ENCODE assay signal across 15 cellular contexts in genomic region chr15:51048308-51048707, GRCh38. TPM values are rescaled to one million over a fixed set of nuclear protein-coding genes. Genes with fewer than 3 reads are reported as not detected.
"Had no signal": no experiment of that assay in that cellular context is flagged by ENCODE, and none has a peak within 500 bp of the region (broad histone marks: within the 10 kb centered on the region; RNA-seq: fewer than 3 reads in every experiment).

No MANE protein-coding gene starts in this region.

- H3K27ac Mint-ChIP-seq: activated CD4-positive, alpha-beta memory T cell treated with anti-CD3 and anti-CD28 coated beads, Interleukin-2, amount 10 ng/mL, durations not matched to agents 7 days and 5 days; activated naive CD8-positive, alpha-beta T cell treated with anti-CD3 and anti-CD28 coated beads for 36 hours; naive thymus-derived CD8-positive, alpha-beta T cell; stimulated activated effector memory CD8-positive, alpha-beta T cell treated with anti-CD3 and anti-CD28 coated beads, Interleukin-12 subunit alpha, Interleukin-12 subunit beta, amount 100 ng/mL, for 72 hours had no signal

- H3K9me3 ChIP-seq: right atrium auricular region, tibial nerve had no signal

- H3K27ac ChIP-seq: brain microvascular endothelial cell, right atrium auricular region, tibial nerve had no signal

- H3K36me3 ChIP-seq: brain microvascular endothelial cell, right atrium auricular region, tibial nerve had no signal

- H3K4me3 Mint-ChIP-seq: activated CD4-positive, alpha-beta memory T cell treated with anti-CD3 and anti-CD28 coated beads, Interleukin-2, amount 10 ng/mL, durations not matched to agents 7 days and 5 days; activated naive CD8-positive, alpha-beta T cell treated with anti-CD3 and anti-CD28 coated beads for 36 hours; naive thymus-derived CD8-positive, alpha-beta T cell; stimulated activated effector memory CD8-positive, alpha-beta T cell treated with anti-CD3 and anti-CD28 coated beads, Interleukin-12 subunit alpha, Interleukin-12 subunit beta, amount 100 ng/mL, for 72 hours had no signal

- H3K9me3 Mint-ChIP-seq: activated CD4-positive, alpha-beta memory T cell treated with anti-CD3 and anti-CD28 coated beads, Interleukin-2, amount 10 ng/mL, durations not matched to agents 7 days and 5 days; activated naive CD8-positive, alpha-beta T cell treated with anti-CD3 and anti-CD28 coated beads for 36 hours; naive thymus-derived CD8-positive, alpha-beta T cell; stimulated activated effector memory CD8-positive, alpha-beta T cell treated with anti-CD3 and anti-CD28 coated beads, Interleukin-12 subunit alpha, Interleukin-12 subunit beta, amount 100 ng/mL, for 72 hours had no signal

- H3K4me1 Mint-ChIP-seq: activated naive CD8-positive, alpha-beta T cell treated with anti-CD3 and anti-CD28 coated beads for 36 hours; stimulated activated effector memory CD8-positive, alpha-beta T cell treated with anti-CD3 and anti-CD28 coated beads, Interleukin-12 subunit alpha, Interleukin-12 subunit beta, amount 100 ng/mL, for 72 hours had no signal

- H3K4me3 ChIP-seq: lung, right atrium auricular region, tibial nerve had no signal

- DNase-seq: activated CD4-positive, alpha-beta memory T cell treated with anti-CD3 and anti-CD28 coated beads, Interleukin-2, amount 10 ng/mL, durations not matched to agents 7 days and 5 days; activated CD4-positive, alpha-beta T cell treated with anti-CD3 and anti-CD28 coated beads for 1 hour; activated gamma-delta T cell treated with Interleukin-2 at 50 U/mL for 16 hours; activated naive CD8-positive, alpha-beta T cell treated with anti-CD3 and anti-CD28 coated beads for 36 hours; activated T-cell treated with anti-CD3 and anti-CD28 coated beads, Interleukin-2, amount 50 U/mL, for 48 hours; brain microvascular endothelial cell; dermis blood vessel endothelial cell; hippocampal formation; naive thymus-derived CD8-positive, alpha-beta T cell; small intestine had no signal

- H3K36me3 Mint-ChIP-seq: activated naive CD8-positive, alpha-beta T cell treated with anti-CD3 and anti-CD28 coated beads for 36 hours; naive thymus-derived CD8-positive, alpha-beta T cell; stimulated activated effector memory CD8-positive, alpha-beta T cell treated with anti-CD3 and anti-CD28 coated beads, Interleukin-12 subunit alpha, Interleukin-12 subunit beta, amount 100 ng/mL, for 72 hours had no signal

- H3K27me3 ChIP-seq: brain microvascular endothelial cell, right atrium auricular region, tibial nerve had no signal

- ATAC-seq: naive thymus-derived CD8-positive, alpha-beta T cell; stimulated activated effector memory CD8-positive, alpha-beta T cell treated with anti-CD3 and anti-CD28 coated beads, Interleukin-12 subunit alpha, Interleukin-12 subunit beta, amount 100 ng/mL, for 72 hours had no signal

RNA-seq across cellular contexts. Expression of gene TNFAIP8L3, which starts 46.4 kb away (rescaled TPM):
- total RNA-seq: epithelial cell of proximal tubule; naive thymus-derived CD8-positive, alpha-beta T cell had no signal
